Comparison of ENCODE assay signal across 19 cellular contexts in genomic region chr10:58660577-58661255, GRCh38.
DNase-seq lines count a peak whose midpoint lies in the region; ATAC-seq and TF ChIP-seq lines count a peak whose summit lies in the region.
"Had no signal": no experiment of that assay in that cellular context is flagged by ENCODE, and none has a peak within 500 bp of the region (broad histone marks: within the 10 kb centered on the region; RNA-seq: fewer than 3 reads in every experiment).

No MANE protein-coding gene starts in this region.

- BruUV-seq in Calu3 (replicated peaks; lab: Mats Ljungman, UMichigan) (no TSS peak), MCF 10A (replicated peaks; lab: Mats Ljungman, UMichigan) (no TSS peak)

- no peak overlapping the region for H3K4me3 Mint-ChIP-seq in Calu3 (ENCODE audit: low read depth, unreplicated experiment)
- peak overlapping the region; percentile 60 for H3K4me3 Mint-ChIP-seq in MCF 10A (ENCODE audit: unreplicated experiment)
- H3K4me3 Mint-ChIP-seq: B cell; stimulated activated naive CD8-positive, alpha-beta T cell treated with anti-CD3 and anti-CD28 coated beads, Interleukin-15, amount 100 ng/mL, for 72 hours had no signal

- H3K36me3 Mint-ChIP-seq in Calu3 (ENCODE audit: insufficient read depth, unreplicated experiment) (peaks cover 25% of the 10 kb centered on the region), MCF 10A (ENCODE audit: insufficient read depth, unreplicated experiment) (no peaks in the 10 kb centered on the region)

- H2BK15ac ChIP-seq in mesenchymal stem cell (ENCODE audit: low read depth, poor library complexity, severe bottlenecking) = no peak overlapping the region
- no peak overlapping the region for H2BK15ac ChIP-seq in neuronal stem cell (ENCODE audit: low read length)

- H3K14ac ChIP-seq in mesenchymal stem cell (ENCODE audit: low read length in 2 of 2) = no peak overlapping the region
- no peak overlapping the region for H3K14ac ChIP-seq in neuronal stem cell (ENCODE audit: low read length)

- H3K18ac ChIP-seq in mesenchymal stem cell (ENCODE audit: low read depth in 1 of 2, low read length in 2 of 2) (no peak overlapping the region), neuronal stem cell (ENCODE audit: low read length) (no peak overlapping the region)

- no peak for ATAC-seq in GM18867 (IDR thresholded peaks at IDR 0.05; ENCODE audit: unreplicated experiment)
- ATAC-seq: stimulated activated naive CD8-positive, alpha-beta T cell treated with anti-CD3 and anti-CD28 coated beads, Interleukin-15, amount 100 ng/mL, for 72 hours had no signal

- H3K27me3 ChIP-seq in MG63 = no peaks in the 10 kb centered on the region
- H3K27me3 ChIP-seq in mesenchymal stem cell (ENCODE audit: control insufficient read depth in 1 of 2, insufficient read depth in 1 of 2, low read length in 2 of 2) = no peaks in the 10 kb centered on the region
- H3K27me3 ChIP-seq in neuronal stem cell (ENCODE audit: control insufficient read depth in 3 of 3, insufficient read depth in 3 of 3, low read depth in 1 of 3, low read length in 3 of 3) = no peaks in the 10 kb centered on the region
- H3K27me3 ChIP-seq: dorsolateral prefrontal cortex, Peyer's patch, uterus had no signal

- DNase-seq in Calu3 (no peak), MG63 (peak; percentile 26), MCF 10A (ENCODE audit: unreplicated experiment) (peak; percentile 39), mesenchymal stem cell (no peak), neuronal stem cell (ENCODE audit: low spot score) (no peak), COR-L47 (lab: John Stamatoyannopoulos, UW) (no peak)
- DNase-seq in activated CD4-positive, alpha-beta T cell treated with anti-CD3 and anti-CD28 coated beads, Interleukin-2, amount 50 U/mL, for 4 hours = no peak
- DNase-seq: activated gamma-delta T cell treated with Interleukin-2 at 50 U/mL for 16 hours; aorta; DMS 273 treated with DMSO at 0.1 percent for 48 hours; dorsolateral prefrontal cortex; NCI-H187; NCI-H526 treated with DMSO at 0.1 percent for 48 hours; Peyer's patch; stimulated activated naive CD8-positive, alpha-beta T cell treated with anti-CD3 and anti-CD28 coated beads, Interleukin-15, amount 100 ng/mL, for 72 hours; uterus had no signal

- H2BK5ac ChIP-seq in mesenchymal stem cell (ENCODE audit: low read depth, low read length, poor library complexity, severe bottlenecking) = no peak overlapping the region
- H2BK5ac ChIP-seq in neuronal stem cell (ENCODE audit: low read length) = no peak overlapping the region

- H3K9me3 Mint-ChIP-seq in Calu3 (ENCODE audit: low read depth, unreplicated experiment) (peaks cover 15% of the 10 kb centered on the region), MCF 10A (ENCODE audit: unreplicated experiment) (no peaks in the 10 kb centered on the region)

- H3K27me3 Mint-ChIP-seq in Calu3 (ENCODE audit: unreplicated experiment) (no peaks in the 10 kb centered on the region), MCF 10A (ENCODE audit: insufficient read depth, unreplicated experiment) (no peaks in the 10 kb centered on the region)
- H3K27me3 Mint-ChIP-seq: B cell; stimulated activated naive CD8-positive, alpha-beta T cell treated with anti-CD3 and anti-CD28 coated beads, Interleukin-15, amount 100 ng/mL, for 72 hours had no signal

- H2AK5ac ChIP-seq in mesenchymal stem cell (ENCODE audit: low read length, severe bottlenecking) = no peak overlapping the region
- no peak overlapping the region for H2AK5ac ChIP-seq in neuronal stem cell (ENCODE audit: low read depth, low read length)

- H3K4me3 ChIP-seq in MG63 = no peak overlapping the region
- H3K4me3 ChIP-seq in mesenchymal stem cell (ENCODE audit: insufficient read depth in 1 of 2, low read depth in 1 of 2, low read length in 2 of 2) = peak overlapping the region in 1 of 2 experiments; percentile 36
- H3K4me3 ChIP-seq in neuronal stem cell (ENCODE audit: low read length in 2 of 2) = no peak overlapping the region
- H3K4me3 ChIP-seq: dorsolateral prefrontal cortex, Peyer's patch, prostate gland, uterus had no signal

- H3K27ac Mint-ChIP-seq in Calu3 (ENCODE audit: unreplicated experiment) = peak overlapping the region; percentile 16
- peak overlapping the region; percentile 91 for H3K27ac Mint-ChIP-seq in MCF 10A (ENCODE audit: low read depth, unreplicated experiment)
- H3K27ac Mint-ChIP-seq: B cell had no signal

- TF ChIP-seq CTCF in Calu3 (IDR thresholded peaks at IDR 0.05; ENCODE audit: unreplicated experiment) (no peak), MCF 10A (IDR thresholded peaks at IDR 0.05; ENCODE audit: unreplicated experiment) (no peak)

- CTCF ChIA-PET in Calu3 (lab: Charles Lee) (interaction anchor here (0.6 to 1.2 kb wide), 2 partner anchors 16 to 103 kb away, joined by 3 to 4 read pairs; no protein-coding TSS in a partner anchor), MCF 10A (lab: Yijun Ruan, JAX) (interaction anchor here (0.6 to 4.4 kb wide), 3 partner anchors 18 to 927 kb away, joined by 3 to 29 read pairs (median 4); no protein-coding TSS in a partner anchor)

- 88% methylated on average over 4 of the region's 5 CpGs for WGBS in mesenchymal stem cell
- WGBS in neuronal stem cell (ENCODE audit: extremely low coverage in 2 of 2, insufficient read length in 2 of 2, insufficient replicate concordance in 1 of 2), 2 donors = no CpG with 5 or more reads among the region's 5 CpGs

- peak overlapping the region; percentile 77 for H3K27ac ChIP-seq in mesenchymal stem cell (ENCODE audit: low read length, poor library complexity, severe bottlenecking)
- H3K27ac ChIP-seq in neuronal stem cell (replicated peaks; ENCODE audit: low read length) = no peak overlapping the region
- H3K27ac ChIP-seq: dorsolateral prefrontal cortex, Peyer's patch, prostate gland had no signal

- no peak overlapping the region for H4K8ac ChIP-seq in mesenchymal stem cell (ENCODE audit: low read length)
- no peak overlapping the region for H4K8ac ChIP-seq in neuronal stem cell (ENCODE audit: low read depth, low read length)

- intact Hi-C loops in Calu3 (cut with micrococcal nuclease; ENCODE audit: unreplicated experiment) = loop anchor here (10.0 kb wide), 2 partner anchors 106 to 226 kb away; no protein-coding TSS in a partner anchor
- intact Hi-C loops in MCF 10A (cut with micrococcal nuclease) = no loop called here

- POLR2A ChIA-PET in MCF 10A (lab: Yijun Ruan, JAX) = interaction anchor here (0.9 to 4.0 kb wide), 7 partner anchors 10 to 107 kb away, joined by 3 to 35 read pairs (median 3); no protein-coding TSS in a partner anchor

- H3K4me2 ChIP-seq in mesenchymal stem cell (ENCODE audit: low read length, poor library complexity, severe bottlenecking) (no peak overlapping the region), neuronal stem cell (ENCODE audit: insufficient read depth, low read length, poor library complexity, severe bottlenecking) (no peak overlapping the region)

- H2BK12ac ChIP-seq in mesenchymal stem cell (ENCODE audit: low read length in 2 of 2) (no peak overlapping the region), neuronal stem cell (ENCODE audit: low read length) (no peak overlapping the region)

- H3K36me3 ChIP-seq in MG63 (peaks cover 8% of the 10 kb centered on the region), mesenchymal stem cell (ENCODE audit: control insufficient read depth in 1 of 2, insufficient read depth in 2 of 2, low read depth in 1 of 2, low read length in 2 of 2) (peaks cover 9 to 23% of the 10 kb centered on the region in 2 experiments), neuronal stem cell (replicated peaks in 1 of 2; ENCODE audit: control insufficient read depth in 2 of 2, insufficient read depth in 2 of 2, low read length in 2 of 2) (no peaks in the 10 kb centered on the region)
- H3K36me3 ChIP-seq: Peyer's patch, prostate gland, uterus had no signal

- H3K23ac ChIP-seq in mesenchymal stem cell (ENCODE audit: low read length in 2 of 2) = no peak overlapping the region
- H3K23ac ChIP-seq in neuronal stem cell (ENCODE audit: low read depth, low read length, poor library complexity) = no peak overlapping the region

- H3K4ac ChIP-seq in mesenchymal stem cell (ENCODE audit: low read depth in 1 of 2, low read length in 2 of 2) (no peak overlapping the region), neuronal stem cell (ENCODE audit: low read length) (no peak overlapping the region)

- H3K9ac ChIP-seq in mesenchymal stem cell (ENCODE audit: low read length) (peak overlapping the region; percentile 84), neuronal stem cell (ENCODE audit: low read depth, low read length, poor library complexity) (no peak overlapping the region)

- no peaks in the 10 kb centered on the region for H3K79me1 ChIP-seq in mesenchymal stem cell (replicated peaks; ENCODE audit: low read length, poor library complexity, severe bottlenecking)
- no peaks in the 10 kb centered on the region for H3K79me1 ChIP-seq in neuronal stem cell (ENCODE audit: low read depth, low read length)

- H2AFZ ChIP-seq in mesenchymal stem cell (ENCODE audit: low read depth, low read length) (no peak overlapping the region), neuronal stem cell (ENCODE audit: low read length) (no peak overlapping the region)

- H3K9me3 ChIP-seq in MG63 (peaks cover 19% of the 10 kb centered on the region), mesenchymal stem cell (ENCODE audit: control insufficient read depth, low read length) (peaks cover 8% of the 10 kb centered on the region), neuronal stem cell (replicated peaks in 1 of 2; ENCODE audit: control insufficient read depth in 2 of 2, insufficient read depth in 1 of 2, low read depth in 1 of 2, low read length in 2 of 2) (peaks cover 2 to 8% of the 10 kb centered on the region in 2 donors)
- H3K9me3 ChIP-seq: Peyer's patch, prostate gland had no signal

- peaks cover 10% of the 10 kb centered on the region for H3K4me1 ChIP-seq in mesenchymal stem cell (ENCODE audit: control insufficient read depth, insufficient read depth, low read depth, low read length)
- H3K4me1 ChIP-seq in neuronal stem cell (ENCODE audit: control insufficient read depth in 2 of 2, insufficient read depth in 1 of 2, low read depth in 1 of 2, low read length in 2 of 2) = peaks cover 0 to 2% of the 10 kb centered on the region in 2 donors
- H3K4me1 ChIP-seq: Peyer's patch, prostate gland, uterus had no signal

- no peak overlapping the region for H2BK120ac ChIP-seq in mesenchymal stem cell (ENCODE audit: low read depth, low read length)
- H2BK120ac ChIP-seq in neuronal stem cell (ENCODE audit: low read depth, low read length) = no peak overlapping the region

- H3K4me1 Mint-ChIP-seq in Calu3 (ENCODE audit: low read depth, unreplicated experiment) (peaks cover 53% of the 10 kb centered on the region), MCF 10A (ENCODE audit: insufficient read depth, unreplicated experiment) (peaks cover 35% of the 10 kb centered on the region)
- H3K4me1 Mint-ChIP-seq: B cell; stimulated activated naive CD8-positive, alpha-beta T cell treated with anti-CD3 and anti-CD28 coated beads, Interleukin-15, amount 100 ng/mL, for 72 hours had no signal

- H4K91ac ChIP-seq in mesenchymal stem cell (ENCODE audit: low read length) = no peak overlapping the region
- H4K91ac ChIP-seq in neuronal stem cell (ENCODE audit: low read depth, low read length, poor library complexity) = no peak overlapping the region

Comparison
In these comparisons a context has a peak if more than half of its experiments do, and no peak if none do; other contexts are left out.
1. DNase-seq: peak in MG63 (single experiment) and MCF 10A (single experiment); none in Calu3 (single experiment), mesenchymal stem cell (single experiment), neuronal stem cell (single experiment), activated CD4-positive, alpha-beta T cell treated with anti-CD3 and anti-CD28 coated beads, Interleukin-2, amount 50 U/mL, for 4 hours (0 of 2) and COR-L47 (single experiment).